12 cellular contexts compared by ENCODE assay signal in genomic region chr12:6369916-6370575, GRCh38. TPM values are rescaled to one million over a fixed set of nuclear protein-coding genes. Genes with fewer than 3 reads are reported as not detected.
A peak's percentile ranks its signal among the peaks of the same experiment; 100 is the strongest.
DNase-seq lines count a peak whose midpoint lies in the region; TF ChIP-seq lines count a peak whose summit lies in the region.
"Had no signal": no experiment of that assay in that cellular context is flagged by ENCODE, and none has a peak within 500 bp of the region (broad histone marks: within the 10 kb centered on the region; RNA-seq: fewer than 3 reads in every experiment).

No MANE protein-coding gene starts in this region.

- H3K27ac Mint-ChIP-seq in endodermal cell: peak overlapping the region; percentile 97
- peak overlapping the region in 2 of 3 experiments; percentile 40 to 59 for H3K27ac Mint-ChIP-seq in nephron
- H3K27ac Mint-ChIP-seq in activated CD4-positive, alpha-beta T cell treated with anti-CD3 and anti-CD28 coated beads, Interleukin-2, amount 10 ng/mL, durations not matched to agents 7 days and 5 days: no peak overlapping the region
- H3K27ac Mint-ChIP-seq: activated B cell treated with CpG ODN at 0.5 μM for 24 hours had no signal

- H3K36me3 Mint-ChIP-seq in endodermal cell (ENCODE audit: low read depth) (peaks cover 28% of the 10 kb centered on the region), nephron (ENCODE audit: low read depth) (no peaks in the 10 kb centered on the region)
- no peaks in the 10 kb centered on the region for H3K36me3 Mint-ChIP-seq in activated CD4-positive, alpha-beta T cell treated with anti-CD3 and anti-CD28 coated beads, Interleukin-2, amount 10 ng/mL, durations not matched to agents 7 days and 5 days (ENCODE audit: low read depth)
- H3K36me3 Mint-ChIP-seq: naive thymus-derived CD8-positive, alpha-beta T cell had no signal

- peaks cover 45% of the 10 kb centered on the region for H3K4me1 Mint-ChIP-seq in endodermal cell
- H3K4me1 Mint-ChIP-seq in nephron: peaks cover 32% of the 10 kb centered on the region
- peaks cover 41% of the 10 kb centered on the region for H3K4me1 Mint-ChIP-seq in activated CD4-positive, alpha-beta T cell treated with anti-CD3 and anti-CD28 coated beads, Interleukin-2, amount 10 ng/mL, durations not matched to agents 7 days and 5 days

- POLR2A ChIA-PET in activated CD4-positive, alpha-beta T cell treated with anti-CD3 and anti-CD28 coated beads, Interleukin-2, amount 10 ng/mL, durations not matched to agents 7 days and 5 days (lab: Charles Lee): no interaction called here

- no peak overlapping the region for H3K4me3 ChIP-seq in endodermal cell (ENCODE audit: low read length)

- no peak for TF ChIP-seq CTCF in 22Rv1 (IDR thresholded peaks at IDR 0.05)
- no peak for TF ChIP-seq CTCF in endodermal cell (conservative IDR thresholded peaks at IDR 0.05)
- TF ChIP-seq CTCF in nephron (IDR thresholded peaks at IDR 0.05; ENCODE audit: unreplicated experiment in 3 of 3): no peak

- peaks cover 16% of the 10 kb centered on the region for H3K4me1 ChIP-seq in endodermal cell (ENCODE audit: control insufficient read depth, insufficient read depth, low read length)

- no peaks in the 10 kb centered on the region for H3K9me3 Mint-ChIP-seq in endodermal cell
- no peaks in the 10 kb centered on the region for H3K9me3 Mint-ChIP-seq in nephron
- no peaks in the 10 kb centered on the region for H3K9me3 Mint-ChIP-seq in activated CD4-positive, alpha-beta T cell treated with anti-CD3 and anti-CD28 coated beads, Interleukin-2, amount 10 ng/mL, durations not matched to agents 7 days and 5 days
- H3K9me3 Mint-ChIP-seq: naive thymus-derived CD8-positive, alpha-beta T cell had no signal

- TF ChIP-seq RAD21 in Ishikawa (IDR thresholded peaks at IDR 0.05; ENCODE audit: low read depth): no peak

- no peaks in the 10 kb centered on the region for H3K36me3 ChIP-seq in endodermal cell (ENCODE audit: control insufficient read depth, insufficient read depth, low read length)

- no peak overlapping the region for H3K9ac ChIP-seq in endodermal cell (ENCODE audit: extremely low read depth, low read length, poor library complexity, severe bottlenecking)

- TF ChIP-seq EP300 in Ishikawa (IDR thresholded peaks at IDR 0.05; ENCODE audit: borderline replicate concordance): peak; percentile 34; the same call in 1 of the 2 replicates

- peaks cover 10% of the 10 kb centered on the region for H3K27me3 Mint-ChIP-seq in endodermal cell (ENCODE audit: insufficient read depth)
- peaks cover 7% of the 10 kb centered on the region for H3K27me3 Mint-ChIP-seq in nephron (ENCODE audit: low read depth)
- H3K27me3 Mint-ChIP-seq in activated CD4-positive, alpha-beta T cell treated with anti-CD3 and anti-CD28 coated beads, Interleukin-2, amount 10 ng/mL, durations not matched to agents 7 days and 5 days: no peaks in the 10 kb centered on the region

- peak; percentile 43 for DNase-seq in endodermal cell
- no peak for DNase-seq in DMS53 (lab: John Stamatoyannopoulos, UW)
- DNase-seq in cerebellar nuclear complex (lab: John Stamatoyannopoulos, UW): no peak
- DNase-seq in activated CD4-positive, alpha-beta T cell treated with anti-CD3 and anti-CD28 coated beads, Interleukin-2, amount 10 ng/mL, durations not matched to agents 7 days and 5 days: no peak
- no peak for DNase-seq in NCI-H2196 treated with DMSO at 0.1 percent for 48 hours (lab: John Stamatoyannopoulos, UW; ENCODE audit: unreplicated experiment)
- DNase-seq: activated B cell treated with CpG ODN at 0.5 μM for 24 hours; naive thymus-derived CD8-positive, alpha-beta T cell; NCI-H187 treated with DMSO at 0.1 percent for 48 hours; stimulated activated CD4-positive, alpha-beta T cell treated with anti-CD3 and anti-CD28 coated beads, Interleukin-1b, Interleukin-23, amount 100 ng/mL, for 48 hours had no signal

- no peaks in the 10 kb centered on the region for H3K27me3 ChIP-seq in endodermal cell (ENCODE audit: control insufficient read depth, insufficient read depth, low read length, poor library complexity, severe bottlenecking)

- CTCF ChIA-PET in activated CD4-positive, alpha-beta T cell treated with anti-CD3 and anti-CD28 coated beads, Interleukin-2, amount 10 ng/mL, durations not matched to agents 7 days and 5 days (lab: Charles Lee): interaction anchor here (0.7 to 1.8 kb wide), 6 partner anchors 14 to 81 kb away, joined by 3 to 4 read pairs (median 3); no protein-coding TSS in a partner anchor

- H3K4me3 Mint-ChIP-seq in endodermal cell (peak overlapping the region; percentile 49), nephron (no peak overlapping the region)
- H3K4me3 Mint-ChIP-seq in activated CD4-positive, alpha-beta T cell treated with anti-CD3 and anti-CD28 coated beads, Interleukin-2, amount 10 ng/mL, durations not matched to agents 7 days and 5 days: no peak overlapping the region
- H3K4me3 Mint-ChIP-seq: activated B cell treated with CpG ODN at 0.5 μM for 24 hours had no signal

- H3K27ac ChIP-seq in 22Rv1 (peak overlapping the region; percentile 98), endodermal cell (ENCODE audit: low read depth, low read length) (no peak overlapping the region)

- WGBS in endodermal cell (ENCODE audit: insufficient coverage in 1 of 2, insufficient read length in 1 of 2), 2 experiments: 89 to 93% methylated on average over 6 to 9 of the region's 9 CpGs

- no peaks in the 10 kb centered on the region for H3K9me3 ChIP-seq in endodermal cell (ENCODE audit: control insufficient read depth, low read length)

TF ChIP-seq in Ishikawa, 13 proteins besides CTCF, POLR2A, EP300 and RAD21:
- TF ChIP-seq TEAD4 (IDR thresholded peaks at IDR 0.05) (no peak), REST (IDR thresholded peaks at IDR 0.05; ENCODE audit: low read depth) (no peak), NFIC (IDR thresholded peaks at IDR 0.05) (peak; percentile 39; the same call in 1 of the 2 replicates), TCF12 (IDR thresholded peaks at IDR 0.05; ENCODE audit: low read depth) (peak; percentile 64; the same call in 1 of the 2 replicates), CEBPB (IDR thresholded peaks at IDR 0.05) (peak; percentile 69; the same call in 1 of the 2 replicates)

RNA-seq across cellular contexts. Expression of gene SCNN1A, which starts 5.3 kb away (rescaled TPM):
- 10 to 100 TPM; 32.1 to 87.7 TPM for total RNA-seq in endodermal cell
- polyA plus RNA-seq in endodermal cell (2013, experiment 1 of 2): 9.0 TPM
- polyA plus RNA-seq in endodermal cell (2013, experiment 2 of 2): 4.3 TPM
- total RNA-seq in activated CD4-positive, alpha-beta T cell treated with anti-CD3 and anti-CD28 coated beads, Interleukin-2, amount 10 ng/mL, durations not matched to agents 7 days and 5 days: under 1 TPM; 0.54 to 0.67 TPM
- total RNA-seq: activated B cell treated with CpG ODN at 0.5 μM for 24 hours had no signal

RNA-seq across cellular contexts. Expression of gene LTBR, which starts 13.9 kb away (rescaled TPM):
- total RNA-seq in endodermal cell: 1 to 10 TPM; 8.4 to 9.1 TPM
- 1.5 TPM for polyA plus RNA-seq in endodermal cell (2013, experiment 1 of 2)
- polyA plus RNA-seq in endodermal cell (2013, experiment 2 of 2): 1.9 TPM
- not detected for total RNA-seq in activated CD4-positive, alpha-beta T cell treated with anti-CD3 and anti-CD28 coated beads, Interleukin-2, amount 10 ng/mL, durations not matched to agents 7 days and 5 days

RNA-seq across cellular contexts. Expression of gene TNFRSF1A, which starts 28.2 kb away (rescaled TPM):
- 10 to 100 TPM; 43.2 to 86.2 TPM for total RNA-seq in endodermal cell
- polyA plus RNA-seq in endodermal cell (2013, experiment 1 of 2): 39.7 TPM
- polyA plus RNA-seq in endodermal cell (2013, experiment 2 of 2): 37.7 TPM
- total RNA-seq in activated CD4-positive, alpha-beta T cell treated with anti-CD3 and anti-CD28 coated beads, Interleukin-2, amount 10 ng/mL, durations not matched to agents 7 days and 5 days: 10 to 100 TPM; 59.3 to 64.4 TPM
- total RNA-seq: activated B cell treated with CpG ODN at 0.5 μM for 24 hours had no signal

RNA-seq across cellular contexts. Expression of gene PLEKHG6, which starts 59.6 kb away (rescaled TPM):
- 10 to 100 TPM; 24.8 to 37.2 TPM for total RNA-seq in endodermal cell
- polyA plus RNA-seq in endodermal cell (2013, experiment 1 of 2): 7.1 TPM
- polyA plus RNA-seq in endodermal cell (2013, experiment 2 of 2): 4.6 TPM
- not detected for total RNA-seq in activated CD4-positive, alpha-beta T cell treated with anti-CD3 and anti-CD28 coated beads, Interleukin-2, amount 10 ng/mL, durations not matched to agents 7 days and 5 days
- total RNA-seq: activated B cell treated with CpG ODN at 0.5 μM for 24 hours; naive thymus-derived CD8-positive, alpha-beta T cell had no signal

Comparison
In these comparisons a context has a peak if more than half of its experiments do, and no peak if none do; other contexts are left out.
1. RNA of gene SCNN1A, which starts 5.3 kb away (total RNA-seq): 32.1 to 87.7 TPM in endodermal cell; 0.54 to 0.67 TPM in activated CD4-positive, alpha-beta T cell treated with anti-CD3 and anti-CD28 coated beads, Interleukin-2, amount 10 ng/mL, durations not matched to agents 7 days and 5 days; every median in the first group is over 10 times any median in the second.
2. RNA of gene LTBR, which starts 13.9 kb away (total RNA-seq): 8.4 to 9.1 TPM in endodermal cell; not detected in activated CD4-positive, alpha-beta T cell treated with anti-CD3 and anti-CD28 coated beads, Interleukin-2, amount 10 ng/mL, durations not matched to agents 7 days and 5 days; every median in the first group is over 4 times any median in the second.